Comparison of ENCODE assay signal across 8 cellular contexts in genomic region chr10:99430116-99430450, GRCh38. TPM values are rescaled to one million over a fixed set of nuclear protein-coding genes. Genes with fewer than 3 reads are reported as not detected.
DNase-seq lines count a peak whose midpoint lies in the region; ATAC-seq and TF ChIP-seq lines count a peak whose summit lies in the region.

No MANE protein-coding gene starts in this region.

- H3K27me3 ChIP-seq in iPS-15b (ENCODE audit: control insufficient read depth, insufficient read depth, low read length) = no peaks in the 10 kb centered on the region

- peak overlapping the region; percentile 99 for H3K4me3 Mint-ChIP-seq in activated T-helper 17 cell treated with anti-CD3 and anti-CD28 coated beads, Interleukin-2, amount 50 U/mL, for 72 hours
- H3K4me3 Mint-ChIP-seq in stimulated activated naive CD8-positive, alpha-beta T cell treated with anti-CD3 and anti-CD28 coated beads, Interleukin-15, Interleukin-2, amounts not matched to agents 100 ng/mL and 50 ng/mL, for 24 hours = peak overlapping the region; percentile 100

- no peaks in the 10 kb centered on the region for H3K36me3 ChIP-seq in iPS-15b (ENCODE audit: control insufficient read depth, insufficient read depth, low read length)

- peak overlapping the region; percentile 87 for H3K9ac ChIP-seq in iPS-15b (ENCODE audit: low read depth, low read length)

- peak overlapping the region; percentile 96 for H3K27ac Mint-ChIP-seq in activated T-helper 17 cell treated with anti-CD3 and anti-CD28 coated beads, Interleukin-2, amount 50 U/mL, for 72 hours
- H3K27ac Mint-ChIP-seq in stimulated activated naive CD8-positive, alpha-beta T cell treated with anti-CD3 and anti-CD28 coated beads, Interleukin-15, Interleukin-2, amounts not matched to agents 100 ng/mL and 50 ng/mL, for 24 hours = peak overlapping the region; percentile 100

- H3K4me3 ChIP-seq in iPS-15b (ENCODE audit: low read depth, low read length) = peak overlapping the region; percentile 97

- DNase-seq in GM10266 (ENCODE audit: extremely low spot score) = no peak

- H3K4me1 ChIP-seq in iPS-15b (ENCODE audit: control insufficient read depth, insufficient read depth, low read length) = peaks cover 5% of the 10 kb centered on the region

- H3K9me3 ChIP-seq in iPS-15b (ENCODE audit: control insufficient read depth, insufficient read depth, low read length) = no peaks in the 10 kb centered on the region

- H3K4me1 Mint-ChIP-seq in activated T-helper 17 cell treated with anti-CD3 and anti-CD28 coated beads, Interleukin-2, amount 50 U/mL, for 72 hours = peaks cover 21% of the 10 kb centered on the region
- H3K4me1 Mint-ChIP-seq in stimulated activated naive CD8-positive, alpha-beta T cell treated with anti-CD3 and anti-CD28 coated beads, Interleukin-15, Interleukin-2, amounts not matched to agents 100 ng/mL and 50 ng/mL, for 24 hours (ENCODE audit: low read depth) = peaks cover 39% of the 10 kb centered on the region

- ATAC-seq in GM18873 (IDR thresholded peaks at IDR 0.05; ENCODE audit: low FRiP score, unreplicated experiment) = peak; percentile 9
- peak; percentile 0 for ATAC-seq in HG02981 (IDR thresholded peaks at IDR 0.05; ENCODE audit: unreplicated experiment)
- peak; percentile 6 for ATAC-seq in activated T-helper 17 cell treated with anti-CD3 and anti-CD28 coated beads, Interleukin-2, amount 50 U/mL, for 72 hours (replicated peaks)
- no peak for ATAC-seq in GM18861 (IDR thresholded peaks at IDR 0.05; ENCODE audit: unreplicated experiment)
- no peak for ATAC-seq in HG02798 (IDR thresholded peaks at IDR 0.05; ENCODE audit: poor library complexity, unreplicated experiment)

- no peak for TF ChIP-seq CTCF in GM10266 (IDR thresholded peaks at IDR 0.05; ENCODE audit: control insufficient read depth, insufficient read depth, low read depth, missing control alignments)

- no peaks in the 10 kb centered on the region for H3K9me3 Mint-ChIP-seq in activated T-helper 17 cell treated with anti-CD3 and anti-CD28 coated beads, Interleukin-2, amount 50 U/mL, for 72 hours
- H3K9me3 Mint-ChIP-seq in stimulated activated naive CD8-positive, alpha-beta T cell treated with anti-CD3 and anti-CD28 coated beads, Interleukin-15, Interleukin-2, amounts not matched to agents 100 ng/mL and 50 ng/mL, for 24 hours = no peaks in the 10 kb centered on the region

- H3K27me3 Mint-ChIP-seq in activated T-helper 17 cell treated with anti-CD3 and anti-CD28 coated beads, Interleukin-2, amount 50 U/mL, for 72 hours = no peaks in the 10 kb centered on the region
- no peaks in the 10 kb centered on the region for H3K27me3 Mint-ChIP-seq in stimulated activated naive CD8-positive, alpha-beta T cell treated with anti-CD3 and anti-CD28 coated beads, Interleukin-15, Interleukin-2, amounts not matched to agents 100 ng/mL and 50 ng/mL, for 24 hours

- peaks cover 15% of the 10 kb centered on the region for H3K36me3 Mint-ChIP-seq in activated T-helper 17 cell treated with anti-CD3 and anti-CD28 coated beads, Interleukin-2, amount 50 U/mL, for 72 hours (ENCODE audit: low read depth)
- peaks cover 16% of the 10 kb centered on the region for H3K36me3 Mint-ChIP-seq in stimulated activated naive CD8-positive, alpha-beta T cell treated with anti-CD3 and anti-CD28 coated beads, Interleukin-15, Interleukin-2, amounts not matched to agents 100 ng/mL and 50 ng/mL, for 24 hours (ENCODE audit: low read depth)

RNA-seq across cellular contexts. Expression of gene GOT1, which starts 0.3 kb away (rescaled TPM):
- total RNA-seq in activated T-helper 17 cell treated with anti-CD3 and anti-CD28 coated beads, Interleukin-2, amount 50 U/mL, for 72 hours = 10 to 100 TPM; 20.1 to 33.9 TPM

Comparison
In these comparisons a context has a peak if more than half of its experiments do, and no peak if none do; other contexts are left out.
1. ATAC-seq: peak in GM18873 (single experiment), HG02981 (single experiment) and activated T-helper 17 cell treated with anti-CD3 and anti-CD28 coated beads, Interleukin-2, amount 50 U/mL, for 72 hours (single experiment); none in GM18861 (single experiment) and HG02798 (single experiment).